ENCODE assay signal across 7 cellular contexts in genomic region chr5:10489810-10490426, GRCh38. TPM values are rescaled to one million over a fixed set of nuclear protein-coding genes. Genes with fewer than 3 reads are reported as not detected.
DNase-seq lines count a peak whose midpoint lies in the region; ATAC-seq and TF ChIP-seq lines count a peak whose summit lies in the region.

No MANE protein-coding gene starts in this region.

- H3K4me3 ChIP-seq in GM23248 (no peak overlapping the region), tibial nerve (no peak overlapping the region), HAP-1 (no peak overlapping the region)

- TF ChIP-seq POLR2A in tibial nerve (IDR thresholded peaks at IDR 0.05), result no peak

- H3K4me2 ChIP-seq in GM23248 (ENCODE audit: unreplicated experiment), result peak overlapping the region; percentile 35

- no peaks in the 10 kb centered on the region for H3K79me2 ChIP-seq in GM23248 (ENCODE audit: insufficient read depth)

- no peaks in the 10 kb centered on the region for H3K27me3 ChIP-seq in GM23248 (replicated peaks; ENCODE audit: insufficient read depth)
- H3K27me3 ChIP-seq in tibial nerve, result no peaks in the 10 kb centered on the region
- 0 out of 2 replicates have a peak, but pooled peaks cover 2% of the 10 kb centered on the region for H3K27me3 ChIP-seq in HAP-1 (ENCODE audit: low read depth)

- no peak overlapping the region for H3K9ac ChIP-seq in GM23248

- in situ Hi-C loops in GM23248 (cut with MboI) (no loop called here), HAP-1 (cut with MboI; ENCODE audit: low sequenced_read_pairs) (no loop called here)

- peak; percentile 90 for ATAC-seq in GM18858 (IDR thresholded peaks at IDR 0.05; ENCODE audit: unreplicated experiment)

- TF ChIP-seq CTCF in tibial nerve (IDR thresholded peaks at IDR 0.05), result no peak

- H3K4me1 ChIP-seq in GM23248 (ENCODE audit: insufficient read depth) (peaks cover 18% of the 10 kb centered on the region), tibial nerve (peaks cover 0 to 44% (median 8%) of the 10 kb centered on the region in 4 donors), HAP-1 (no peaks in the 10 kb centered on the region)

- H3K9me3 ChIP-seq in GM23248 (ENCODE audit: low read depth) (no peaks in the 10 kb centered on the region), tibial nerve (peaks cover 0 to 13% (median 0%) of the 10 kb centered on the region in 4 donors), HAP-1 (no peaks in the 10 kb centered on the region)

- 57% methylated on average over 8 of the region's 8 CpGs for WGBS in GM23248 (ENCODE audit: low coverage in 1 of 2, low lambda C conversion rate in 2 of 2, missing lambda C conversion rate in 2 of 2), 2 experiments
- WGBS in tibial nerve, 2 donors, result 43 to 52% methylated on average over 8 of the region's 8 CpGs

- no peaks in the 10 kb centered on the region for H3K36me3 ChIP-seq in GM23248 (ENCODE audit: low read depth)
- H3K36me3 ChIP-seq in tibial nerve, result no peaks in the 10 kb centered on the region
- H3K36me3 ChIP-seq in HAP-1 (replicated peaks), result no peaks in the 10 kb centered on the region

- DNase-seq in GM23248 (peak; percentile 58), NAMALWA (ENCODE audit: low spot score) (peak; percentile 39), germinal center (ENCODE audit: low spot score) (peak; percentile 49), tibial nerve (ENCODE audit: low spot score in 2 of 2) (no peak), HAP-1 (ENCODE audit: low spot score in 2 of 2) (no peak), SHP77 (lab: John Stamatoyannopoulos, UW) (no peak)

- H2AFZ ChIP-seq in GM23248, result 0 out of 2 replicates have a peak overlapping the region, but pooled peaks have one; percentile 17

- no peak overlapping the region for H3K27ac ChIP-seq in GM23248
- peak overlapping the region in 1 of 4 donors; percentile 31 for H3K27ac ChIP-seq in tibial nerve

- no peaks in the 10 kb centered on the region for H3K9me2 ChIP-seq in GM23248 (ENCODE audit: insufficient read depth)

- H3F3A ChIP-seq in GM23248 (ENCODE audit: insufficient read depth), result 0 out of 2 replicates have a peak, but pooled peaks cover 9% of the 10 kb centered on the region

- no peaks in the 10 kb centered on the region for H4K20me1 ChIP-seq in GM23248 (ENCODE audit: insufficient read depth)

- peak in 1 of 2 donors; percentile 9 for TF ChIP-seq EP300 in tibial nerve (IDR thresholded peaks at IDR 0.05)

RNA-seq across cellular contexts. Expression of gene ROPN1L, which starts 48.2 kb away (rescaled TPM):
- total RNA-seq in GM23248 (2014; rRNA removed; shearing (Covaris generic)), result 0.86 TPM in 1 of 2 replicates, not detected in the other
- polyA plus RNA-seq in GM23248 (2016; fragmentation: Nextera tagmentation; extraction: Ambion mirVana), result 0.69 and 0.84 TPM in 2 replicates
- total RNA-seq in tibial nerve, result under 1 TPM in 1 of 4 donors, not detected in 3; 0.98 TPM

Comparison
In these comparisons a context has a peak if more than half of its experiments do, and no peak if none do; other contexts are left out.
1. DNase-seq: peak in GM23248 (single experiment), NAMALWA (single experiment) and germinal center (single experiment); none in tibial nerve (0 of 2), HAP-1 (0 of 2) and SHP77 (0 of 2).